ENCODE assay signal across 2 cellular contexts in genomic region chr17:79960788-79961522, GRCh38.
TF ChIP-seq lines count a peak whose summit lies in the region.

No MANE protein-coding gene starts in this region.

TF ChIP-seq in IMR-90, 13 proteins besides CTCF, POLR2A, EP300 and RAD21:
- peak; percentile 32; the same call in 1 of the 2 replicates for TF ChIP-seq MAFK (IDR thresholded peaks at IDR 0.05; ENCODE audit: low read depth, low read length)
- TF ChIP-seq BHLHE40 (IDR thresholded peaks at IDR 0.05; ENCODE audit: low read depth, low read length): no peak
TF ChIP-seq in IMR-90: peak in this region for 1.

TF ChIP-seq in K562, 482 proteins besides CTCF, POLR2A, EP300 and RAD21:
- TF ChIP-seq CHD7 (IDR thresholded peaks at IDR 0.05; ENCODE audit: low read depth, low read length): no peak
- no peak for TF ChIP-seq ZBTB33 (CRISPR knock-in tag; IDR thresholded peaks at IDR 0.05)
- TF ChIP-seq ZNF384 (IDR thresholded peaks at IDR 0.05; ENCODE audit: low read depth, low read length): 0 out of 2 replicates have a peak, but pooled peaks have one; percentile 18
